Comparison of ENCODE assay signal across 1 cellular context in genomic region chr13:35720690-35721554, GRCh38.
A peak's percentile ranks its signal among the peaks of the same experiment; 100 is the strongest.
TF ChIP-seq lines count a peak whose summit lies in the region.

No MANE protein-coding gene starts in this region.

TF ChIP-seq in GM12878, 131 proteins besides CTCF, POLR2A, EP300 and RAD21 (continued from another document):
- no peak for TF ChIP-seq ZNF687 (IDR thresholded peaks at IDR 0.05)
- TF ChIP-seq HDGF (IDR thresholded peaks at IDR 0.05), result no peak
- TF ChIP-seq ZZZ3 (IDR thresholded peaks at IDR 0.05; ENCODE audit: control insufficient read depth, insufficient read length, low read depth), result no peak
- no peak for TF ChIP-seq REST (IDR thresholded peaks at IDR 0.05; ENCODE audit: low read depth, low read length)
- TF ChIP-seq KDM1A (IDR thresholded peaks at IDR 0.05; ENCODE audit: borderline replicate concordance), result no peak
- no peak for TF ChIP-seq ZBED1 (IDR thresholded peaks at IDR 0.05; ENCODE audit: borderline replicate concordance)
- no peak for TF ChIP-seq ZNF207 (IDR thresholded peaks at IDR 0.05; ENCODE audit: borderline replicate concordance)
- no peak for TF ChIP-seq USF1 (IDR thresholded peaks at IDR 0.05; ENCODE audit: borderline replicate concordance, extremely low read length, insufficient read depth, low read depth, low read length)
- no peak for TF ChIP-seq TBL1XR1 (IDR thresholded peaks at IDR 0.05; ENCODE audit: low read depth, low read length)
- TF ChIP-seq IKZF2 (IDR thresholded peaks at IDR 0.05), result 0 out of 4 replicates have a peak, but pooled peaks of 1 of the 2 experiments have one; percentile 13
- 0 out of 2 replicates have a peak, but pooled peaks have one; percentile 46 for TF ChIP-seq RB1 (IDR thresholded peaks at IDR 0.05; ENCODE audit: borderline replicate concordance)
- TF ChIP-seq IKZF1 (conservative IDR thresholded peaks at IDR 0.05), result peak; percentile 45
- TF ChIP-seq TAF1 (IDR thresholded peaks at IDR 0.05; ENCODE audit: borderline replicate concordance, low read depth, low read length), result no peak
- peak; percentile 92 for TF ChIP-seq MEF2B (IDR thresholded peaks at IDR 0.05; ENCODE audit: partially characterized antibody, poor library complexity, severe bottlenecking)
- peak; percentile 54; the same call in 1 of the 2 replicates for TF ChIP-seq SMC3 (IDR thresholded peaks at IDR 0.05; ENCODE audit: borderline replicate concordance, low read length)
- no peak for TF ChIP-seq CUX1 (IDR thresholded peaks at IDR 0.05; ENCODE audit: insufficient replicate concordance, low read depth, low read length)
- no peak for TF ChIP-seq CEBPZ (IDR thresholded peaks at IDR 0.05; ENCODE audit: low read depth, low read length)
- TF ChIP-seq RELB (IDR thresholded peaks at IDR 0.05; ENCODE audit: low read depth), result no peak
- no peak for TF ChIP-seq BHLHE40 (IDR thresholded peaks at IDR 0.05; ENCODE audit: borderline replicate concordance in 1 of 2, low read depth in 2 of 2, low read length in 1 of 2)
- TF ChIP-seq ESRRA (IDR thresholded peaks at IDR 0.05; ENCODE audit: low read length), result no peak
- TF ChIP-seq MTA2 (IDR thresholded peaks at IDR 0.05; ENCODE audit: low read depth), result no peak
- TF ChIP-seq RELA (IDR thresholded peaks at IDR 0.05; ENCODE audit: borderline replicate concordance, partially characterized antibody), result no peak
- no peak for TF ChIP-seq KAT2A (conservative IDR thresholded peaks at IDR 0.05; ENCODE audit: control insufficient read depth, low read depth, low read length)
- TF ChIP-seq E2F8 (IDR thresholded peaks at IDR 0.05; ENCODE audit: low read depth, partially characterized antibody), result no peak
- no peak for TF ChIP-seq RUNX3 (IDR thresholded peaks at IDR 0.05; ENCODE audit: low read length)
- no peak for TF ChIP-seq MLLT1 (IDR thresholded peaks at IDR 0.05)
- TF ChIP-seq GATAD2B (conservative IDR thresholded peaks at IDR 0.05; ENCODE audit: low read depth), result no peak
TF ChIP-seq in GM12878: peak in this region for 5.
